ENCODE assay signal across 16 cellular contexts in the genomic region with DNA sequence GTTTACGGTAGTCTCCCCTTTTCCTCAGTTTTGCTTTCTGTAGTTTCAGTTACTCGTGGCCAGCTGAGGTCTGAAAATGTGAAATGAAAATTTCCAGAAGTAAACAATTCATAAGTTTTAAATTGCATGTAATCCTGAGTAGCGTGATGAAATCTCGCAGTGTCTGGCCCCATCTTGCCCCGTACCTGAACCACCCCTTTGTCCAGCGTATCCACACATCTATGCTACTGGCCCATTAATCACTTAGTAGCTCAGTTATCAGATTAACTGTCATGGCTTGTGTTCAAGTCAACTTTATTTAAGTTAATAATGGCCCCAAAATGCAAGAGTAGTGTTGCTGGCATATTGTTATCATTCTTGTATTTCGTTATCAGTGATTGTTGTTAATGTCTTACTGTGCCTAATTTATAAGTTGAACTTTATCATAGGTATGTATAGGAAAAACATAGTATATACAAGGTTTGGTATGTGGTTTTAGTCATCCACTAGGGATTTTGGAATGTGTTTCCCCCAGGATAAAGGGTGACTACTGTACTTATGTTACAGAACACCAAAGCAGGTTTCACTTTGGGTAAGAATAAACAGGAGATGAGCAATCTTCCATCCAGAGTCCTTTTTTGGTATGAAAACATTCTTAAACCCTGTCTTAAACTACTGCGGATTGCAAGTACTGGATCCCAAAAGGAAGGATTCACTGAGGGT.
DNase-seq lines count a peak whose midpoint lies in the region; ATAC-seq, FAIRE-seq and TF ChIP-seq lines count a peak whose summit lies in the region.
"Had no signal": no experiment of that assay in that cellular context is flagged by ENCODE, and none has a peak within 500 bp of the region (broad histone marks: within the 10 kb centered on the region; RNA-seq: fewer than 3 reads in every experiment).

No MANE protein-coding gene starts in this region.

- H3K4me3 Mint-ChIP-seq in astrocyte (ENCODE audit: unreplicated experiment), result no peak overlapping the region
- H3K4me3 Mint-ChIP-seq: activated naive CD4-positive, alpha-beta T cell treated with anti-CD3 and anti-CD28 coated beads for 36 hours; B cell; natural killer cell treated with Interleukin-12 subunit alpha and Interleukin-12 subunit beta and Interleukin-15 and Interleukin-18, amount 100 ng/mL, for 72 hours had no signal

- H3K36me3 ChIP-seq in BLaER1, result no peaks in the 10 kb centered on the region
- no peaks in the 10 kb centered on the region for H3K36me3 ChIP-seq in astrocyte (ENCODE audit: insufficient read depth, low read length)
- H3K36me3 ChIP-seq in pancreas, result no peaks in the 10 kb centered on the region
- H3K36me3 ChIP-seq in tibial artery, result no peaks in the 10 kb centered on the region
- H3K36me3 ChIP-seq: breast epithelium had no signal

- H3K27ac ChIP-seq in BLaER1 (no peak overlapping the region), astrocyte (ENCODE audit: low read depth, low read length) (peak overlapping the region; percentile 55), pancreas (no peak overlapping the region), tibial artery (no peak overlapping the region)
- H3K27ac ChIP-seq: breast epithelium had no signal

- H3K27me3 Mint-ChIP-seq in astrocyte (ENCODE audit: low read depth, unreplicated experiment), result no peaks in the 10 kb centered on the region
- H3K27me3 Mint-ChIP-seq: B cell; natural killer cell treated with Interleukin-12 subunit alpha and Interleukin-12 subunit beta and Interleukin-15 and Interleukin-18, amount 100 ng/mL, for 72 hours had no signal

- H3K9me3 Mint-ChIP-seq in astrocyte (ENCODE audit: unreplicated experiment), result no peaks in the 10 kb centered on the region
- H3K9me3 Mint-ChIP-seq: activated naive CD4-positive, alpha-beta T cell treated with anti-CD3 and anti-CD28 coated beads for 36 hours had no signal

- no peaks in the 10 kb centered on the region for H3K79me2 ChIP-seq in astrocyte (ENCODE audit: insufficient read depth, low read length)

- peak; percentile 12 for ATAC-seq in HG03175 (IDR thresholded peaks at IDR 0.05; ENCODE audit: unreplicated experiment)
- ATAC-seq in pancreas, result no peak
- no peak for ATAC-seq in HG02970 (IDR thresholded peaks at IDR 0.05; ENCODE audit: low FRiP score, unreplicated experiment)
- ATAC-seq: natural killer cell treated with Interleukin-12 subunit alpha and Interleukin-12 subunit beta and Interleukin-15 and Interleukin-18, amount 100 ng/mL, for 72 hours had no signal

- no peaks in the 10 kb centered on the region for H3K36me3 Mint-ChIP-seq in astrocyte (ENCODE audit: low read depth, unreplicated experiment)
- H3K36me3 Mint-ChIP-seq: natural killer cell treated with Interleukin-12 subunit alpha and Interleukin-12 subunit beta and Interleukin-15 and Interleukin-18, amount 100 ng/mL, for 72 hours had no signal

- WGBS in pancreas, 2 donors, result 79 to 80% methylated on average over 8 of the region's 8 CpGs

- no peak overlapping the region for H3K9ac ChIP-seq in BLaER1
- peak overlapping the region; percentile 9 for H3K9ac ChIP-seq in astrocyte (ENCODE audit: low read length)

- H3K4me1 ChIP-seq in BLaER1, result peaks cover 10% of the 10 kb centered on the region
- no peaks in the 10 kb centered on the region for H3K4me1 ChIP-seq in astrocyte (ENCODE audit: insufficient read depth, low read length)
- H3K4me1 ChIP-seq in pancreas, result no peaks in the 10 kb centered on the region
- no peaks in the 10 kb centered on the region for H3K4me1 ChIP-seq in tibial artery
- H3K4me1 ChIP-seq: breast epithelium had no signal

- DNase-seq in astrocyte (ENCODE audit: low read depth), result peak; percentile 76
- DNase-seq in iris pigment epithelial cell (ENCODE audit: low read depth), result peak; percentile 90
- no peak for DNase-seq in pancreas
- no peak for DNase-seq in NAMALWA (ENCODE audit: low spot score)
- DNase-seq in tibial artery, result no peak
- DNase-seq: activated naive CD4-positive, alpha-beta T cell treated with anti-CD3 and anti-CD28 coated beads for 36 hours; NCI-H1048; NCI-H2107; T-helper 2 cell had no signal

- peaks cover 11% of the 10 kb centered on the region for H3K4me1 Mint-ChIP-seq in astrocyte (ENCODE audit: low read depth, unreplicated experiment)
- H3K4me1 Mint-ChIP-seq: B cell had no signal

- FAIRE-seq in astrocyte (lab: Jason Lieb, UNC), result no peak
- FAIRE-seq in pancreas (lab: Jason Lieb, UNC), result no peak
- FAIRE-seq: frontal cortex had no signal

- peak overlapping the region; percentile 12 for H3K27ac Mint-ChIP-seq in astrocyte (ENCODE audit: unreplicated experiment)
- H3K27ac Mint-ChIP-seq: activated naive CD4-positive, alpha-beta T cell treated with anti-CD3 and anti-CD28 coated beads for 36 hours; B cell; natural killer cell treated with Interleukin-12 subunit alpha and Interleukin-12 subunit beta and Interleukin-15 and Interleukin-18, amount 100 ng/mL, for 72 hours had no signal

- H3K9me3 ChIP-seq in BLaER1 (no peaks in the 10 kb centered on the region), astrocyte (ENCODE audit: insufficient read depth, low read depth, low read length) (no peaks in the 10 kb centered on the region), pancreas (no peaks in the 10 kb centered on the region), tibial artery (no peaks in the 10 kb centered on the region)
- H3K9me3 ChIP-seq: breast epithelium had no signal

- peak overlapping the region; percentile 45; the same call in 1 of the 2 replicates for H3K4me2 ChIP-seq in BLaER1
- H3K4me2 ChIP-seq in astrocyte (ENCODE audit: low read length), result peak overlapping the region; percentile 53

- H3K27me3 ChIP-seq in BLaER1, result no peaks in the 10 kb centered on the region
- no peaks in the 10 kb centered on the region for H3K27me3 ChIP-seq in astrocyte (ENCODE audit: insufficient read depth, low read length)
- H3K27me3 ChIP-seq in pancreas, result no peaks in the 10 kb centered on the region
- H3K27me3 ChIP-seq in tibial artery, result no peaks in the 10 kb centered on the region
- H3K27me3 ChIP-seq: breast epithelium had no signal

- TF ChIP-seq CTCF in astrocyte (IDR thresholded peaks at IDR 0.05; ENCODE audit: insufficient read depth, low read depth, low read length) (no peak), pancreas (IDR thresholded peaks at IDR 0.05) (no peak), tibial artery (IDR thresholded peaks at IDR 0.05) (no peak)

- intact Hi-C loops in pancreas (cut with DNase I) (no loop called here), tibial artery (cut with DNase I; ENCODE audit: low total_unique reads) (no loop called here)

- H2AFZ ChIP-seq in astrocyte (ENCODE audit: low read depth, low read length), result no peak overlapping the region

- no peaks in the 10 kb centered on the region for H4K20me1 ChIP-seq in BLaER1
- H4K20me1 ChIP-seq in astrocyte (ENCODE audit: insufficient read depth, low read length), result no peaks in the 10 kb centered on the region

- H3K4me3 ChIP-seq in BLaER1 (no peak overlapping the region), astrocyte (ENCODE audit: insufficient read depth, low read depth, low read length) (no peak overlapping the region), pancreas (no peak overlapping the region), tibial artery (no peak overlapping the region)
- H3K4me3 ChIP-seq: breast epithelium had no signal

Comparison
In these comparisons a context has a peak if more than half of its experiments do, and no peak if none do; other contexts are left out.
1. DNase-seq: peak in astrocyte (single experiment) and iris pigment epithelial cell (single experiment); none in pancreas (0 of 6), NAMALWA (single experiment) and tibial artery (0 of 2).